ENCODE assay signal across 1 cellular context in the genomic region with DNA sequence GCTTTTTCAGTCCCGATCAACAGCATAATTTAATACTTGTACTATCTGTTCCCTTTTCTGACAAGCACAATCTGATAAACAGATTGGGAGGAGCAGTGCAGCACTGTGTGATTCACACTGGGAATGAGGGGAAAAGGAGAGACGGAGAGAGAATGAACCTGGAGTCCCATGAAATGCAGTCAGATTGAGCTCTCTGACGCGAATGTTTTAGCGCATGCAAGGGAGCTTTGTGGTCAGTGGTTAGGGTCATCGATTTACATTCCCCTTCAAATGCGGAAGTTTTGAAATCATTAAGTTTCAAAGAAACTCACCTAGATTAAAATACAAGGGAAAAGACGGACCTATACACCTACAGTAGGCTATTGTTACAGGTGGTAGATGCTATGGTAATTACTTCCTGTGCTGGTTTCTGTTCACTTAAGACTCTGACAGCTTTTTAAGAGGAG.
TF ChIP-seq lines count a peak whose summit lies in the region.

No MANE protein-coding gene starts in this region.

TF ChIP-seq in GM12878, 131 proteins besides CTCF, POLR2A, EP300 and RAD21 (continued from another document):
- TF ChIP-seq, protein P1, sequence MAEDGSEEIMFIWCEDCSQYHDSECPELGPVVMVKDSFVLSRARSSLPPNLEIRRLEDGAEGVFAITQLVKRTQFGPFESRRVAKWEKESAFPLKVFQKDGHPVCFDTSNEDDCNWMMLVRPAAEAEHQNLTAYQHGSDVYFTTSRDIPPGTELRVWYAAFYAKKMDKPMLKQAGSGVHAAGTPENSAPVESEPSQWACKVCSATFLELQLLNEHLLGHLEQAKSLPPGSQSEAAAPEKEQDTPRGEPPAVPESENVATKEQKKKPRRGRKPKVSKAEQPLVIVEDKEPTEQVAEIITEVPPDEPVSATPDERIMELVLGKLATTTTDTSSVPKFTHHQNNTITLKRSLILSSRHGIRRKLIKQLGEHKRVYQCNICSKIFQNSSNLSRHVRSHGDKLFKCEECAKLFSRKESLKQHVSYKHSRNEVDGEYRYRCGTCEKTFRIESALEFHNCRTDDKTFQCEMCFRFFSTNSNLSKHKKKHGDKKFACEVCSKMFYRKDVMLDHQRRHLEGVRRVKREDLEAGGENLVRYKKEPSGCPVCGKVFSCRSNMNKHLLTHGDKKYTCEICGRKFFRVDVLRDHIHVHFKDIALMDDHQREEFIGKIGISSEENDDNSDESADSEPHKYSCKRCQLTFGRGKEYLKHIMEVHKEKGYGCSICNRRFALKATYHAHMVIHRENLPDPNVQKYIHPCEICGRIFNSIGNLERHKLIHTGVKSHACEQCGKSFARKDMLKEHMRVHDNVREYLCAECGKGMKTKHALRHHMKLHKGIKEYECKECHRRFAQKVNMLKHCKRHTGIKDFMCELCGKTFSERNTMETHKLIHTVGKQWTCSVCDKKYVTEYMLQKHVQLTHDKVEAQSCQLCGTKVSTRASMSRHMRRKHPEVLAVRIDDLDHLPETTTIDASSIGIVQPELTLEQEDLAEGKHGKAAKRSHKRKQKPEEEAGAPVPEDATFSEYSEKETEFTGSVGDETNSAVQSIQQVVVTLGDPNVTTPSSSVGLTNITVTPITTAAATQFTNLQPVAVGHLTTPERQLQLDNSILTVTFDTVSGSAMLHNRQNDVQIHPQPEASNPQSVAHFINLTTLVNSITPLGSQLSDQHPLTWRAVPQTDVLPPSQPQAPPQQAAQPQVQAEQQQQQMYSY (CRISPR knock-in tag; IDR thresholded peaks at IDR 0.05), result no peak
- TF ChIP-seq SP1 (IDR thresholded peaks at IDR 0.05; ENCODE audit: low read depth, low read length) (no peak), POLR2AphosphoS2 (IDR thresholded peaks at IDR 0.05; ENCODE audit: low read depth, low read length) (no peak)
- TF ChIP-seq, protein P2, sequence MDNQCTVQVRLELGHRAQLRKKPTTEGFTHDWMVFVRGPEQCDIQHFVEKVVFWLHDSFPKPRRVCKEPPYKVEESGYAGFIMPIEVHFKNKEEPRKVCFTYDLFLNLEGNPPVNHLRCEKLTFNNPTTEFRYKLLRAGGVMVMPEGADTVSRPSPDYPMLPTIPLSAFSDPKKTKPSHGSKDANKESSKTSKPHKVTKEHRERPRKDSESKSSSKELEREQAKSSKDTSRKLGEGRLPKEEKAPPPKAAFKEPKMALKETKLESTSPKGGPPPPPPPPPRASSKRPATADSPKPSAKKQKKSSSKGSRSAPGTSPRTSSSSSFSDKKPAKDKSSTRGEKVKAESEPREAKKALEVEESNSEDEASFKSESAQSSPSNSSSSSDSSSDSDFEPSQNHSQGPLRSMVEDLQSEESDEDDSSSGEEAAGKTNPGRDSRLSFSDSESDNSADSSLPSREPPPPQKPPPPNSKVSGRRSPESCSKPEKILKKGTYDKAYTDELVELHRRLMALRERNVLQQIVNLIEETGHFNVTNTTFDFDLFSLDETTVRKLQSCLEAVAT (IDR thresholded peaks at IDR 0.05), result peak; percentile 60; the same call in 1 of the 2 replicates
